ENCODE assay signal across 18 cellular contexts in genomic region chr1:175134500-175134899, GRCh38. TPM values are rescaled to one million over a fixed set of nuclear protein-coding genes. Genes with fewer than 3 reads are reported as not detected.
DNase-seq lines count a peak whose midpoint lies in the region; ATAC-seq and TF ChIP-seq lines count a peak whose summit lies in the region.
"Had no signal": no experiment of that assay in that cellular context is flagged by ENCODE, and none has a peak within 500 bp of the region (broad histone marks: within the 10 kb centered on the region; RNA-seq: fewer than 3 reads in every experiment).

No MANE protein-coding gene starts in this region.

- peak; percentile 7 for DNase-seq in islet precursor cell
- DNase-seq in activated naive CD4-positive, alpha-beta T cell treated with anti-CD3 and anti-CD28 coated beads, Interleukin-2, amount 10 ng/mL, durations not matched to agents 7 days and 5 days = no peak
- DNase-seq in Caco-2 = no peak
- DNase-seq in prostate gland (ENCODE audit: low spot score) = no peak
- DNase-seq: BE2C; CD4-positive, alpha-beta memory T cell; DMS153; DMS79 treated with DMSO at 0.1 percent for 48 hours; GDM1; GM23248; KG1 had no signal

- no peaks in the 10 kb centered on the region for H3K36me3 Mint-ChIP-seq in activated naive CD4-positive, alpha-beta T cell treated with anti-CD3 and anti-CD28 coated beads, Interleukin-2, amount 10 ng/mL, durations not matched to agents 7 days and 5 days
- no peaks in the 10 kb centered on the region for H3K36me3 Mint-ChIP-seq in Caco-2 (ENCODE audit: insufficient read depth, unreplicated experiment)
- H3K36me3 Mint-ChIP-seq: CD4-positive, alpha-beta memory T cell had no signal

- H3K4me2 ChIP-seq in OCI-LY3 (ENCODE audit: low read length) = 0 out of 2 replicates have a peak overlapping the region, but pooled peaks have one; percentile 1

- H4K20me1 ChIP-seq in OCI-LY3 (ENCODE audit: insufficient read depth, low read length) = no peaks in the 10 kb centered on the region

- H3K4me3 Mint-ChIP-seq in activated naive CD4-positive, alpha-beta T cell treated with anti-CD3 and anti-CD28 coated beads, Interleukin-2, amount 10 ng/mL, durations not matched to agents 7 days and 5 days = no peak overlapping the region
- no peak overlapping the region for H3K4me3 Mint-ChIP-seq in Caco-2 (ENCODE audit: unreplicated experiment)
- H3K4me3 Mint-ChIP-seq: CD4-positive, alpha-beta memory T cell; IgD-negative memory B cell had no signal

- peak; percentile 62 for ATAC-seq in GM18502 (IDR thresholded peaks at IDR 0.05; ENCODE audit: poor library complexity, unreplicated experiment)
- ATAC-seq in GM21515 (IDR thresholded peaks at IDR 0.05; ENCODE audit: unreplicated experiment) = peak; percentile 45
- ATAC-seq: HCT116 had no signal

- 79% methylated on average over 1 of the region's 1 CpG for WGBS in prostate gland

- POLR2A ChIA-PET in Caco-2 (lab: Charles Lee) = no interaction called here

- no TSS peak for BruUV-seq in Caco-2 (replicated peaks; lab: Mats Ljungman, UMichigan)

- H3K27ac ChIP-seq in OCI-LY3 (ENCODE audit: low read length) (no peak overlapping the region), prostate gland (no peak overlapping the region)
- H3K27ac ChIP-seq: C4-2B, GM23248 had no signal

- peaks cover 26% of the 10 kb centered on the region for H3K27me3 Mint-ChIP-seq in activated naive CD4-positive, alpha-beta T cell treated with anti-CD3 and anti-CD28 coated beads, Interleukin-2, amount 10 ng/mL, durations not matched to agents 7 days and 5 days
- peaks cover 6% of the 10 kb centered on the region for H3K27me3 Mint-ChIP-seq in Caco-2 (ENCODE audit: insufficient read depth, unreplicated experiment)

- no peak for TF ChIP-seq POLR2A in prostate gland (IDR thresholded peaks at IDR 0.05)

- peaks cover 15% of the 10 kb centered on the region for H3K4me1 ChIP-seq in OCI-LY3 (ENCODE audit: low read length)
- H3K4me1 ChIP-seq in Caco-2 = peaks cover 2% of the 10 kb centered on the region; the same call in 1 of the 2 replicates
- H3K4me1 ChIP-seq in prostate gland (replicated peaks) = no peaks in the 10 kb centered on the region

- intact Hi-C loops in Caco-2 (cut with micrococcal nuclease; ENCODE audit: unreplicated experiment) (no loop called here), prostate gland (cut with DNase I) (loop anchor here (5.0 kb wide), 1 partner anchor 112 kb away; the partner anchor contains the start of gene MRPS14)

- H3K9me3 Mint-ChIP-seq in activated naive CD4-positive, alpha-beta T cell treated with anti-CD3 and anti-CD28 coated beads, Interleukin-2, amount 10 ng/mL, durations not matched to agents 7 days and 5 days = no peaks in the 10 kb centered on the region
- no peaks in the 10 kb centered on the region for H3K9me3 Mint-ChIP-seq in Caco-2 (ENCODE audit: unreplicated experiment)
- H3K9me3 Mint-ChIP-seq: CD4-positive, alpha-beta memory T cell; IgD-negative memory B cell had no signal

- H3K9me3 ChIP-seq in OCI-LY3 (ENCODE audit: insufficient read depth, low read length) (no peaks in the 10 kb centered on the region), Caco-2 (no peaks in the 10 kb centered on the region), prostate gland (no peaks in the 10 kb centered on the region)
- H3K9me3 ChIP-seq: BE2C had no signal

- no peak overlapping the region for H3K27ac Mint-ChIP-seq in activated naive CD4-positive, alpha-beta T cell treated with anti-CD3 and anti-CD28 coated beads, Interleukin-2, amount 10 ng/mL, durations not matched to agents 7 days and 5 days
- H3K27ac Mint-ChIP-seq in Caco-2 (ENCODE audit: unreplicated experiment) = no peak overlapping the region
- H3K27ac Mint-ChIP-seq: CD4-positive, alpha-beta memory T cell; IgD-negative memory B cell had no signal

- H3K9ac ChIP-seq in OCI-LY3 (ENCODE audit: low read length) = no peak overlapping the region
- H3K9ac ChIP-seq: GM23248 had no signal

- H3K27me3 ChIP-seq in OCI-LY3 (ENCODE audit: low read depth, low read length) (peaks cover 58% of the 10 kb centered on the region), Caco-2 (replicated peaks; ENCODE audit: control insufficient read depth, insufficient read depth, low read length) (no peaks in the 10 kb centered on the region), prostate gland (replicated peaks; ENCODE audit: insufficient read depth) (no peaks in the 10 kb centered on the region)
- H3K27me3 ChIP-seq: BE2C had no signal

- H3K4me3 ChIP-seq in OCI-LY3 (ENCODE audit: low read length) (no peak overlapping the region), Caco-2 (ENCODE audit: low read depth, low read length) (no peak overlapping the region), prostate gland (no peak overlapping the region)
- H3K4me3 ChIP-seq: GM23248 had no signal

- no peaks in the 10 kb centered on the region for H3K4me1 Mint-ChIP-seq in activated naive CD4-positive, alpha-beta T cell treated with anti-CD3 and anti-CD28 coated beads, Interleukin-2, amount 10 ng/mL, durations not matched to agents 7 days and 5 days
- no peaks in the 10 kb centered on the region for H3K4me1 Mint-ChIP-seq in Caco-2 (ENCODE audit: low read depth, unreplicated experiment)

- H3K79me2 ChIP-seq in OCI-LY3 (ENCODE audit: low read length) = no peaks in the 10 kb centered on the region

- TF ChIP-seq CTCF in OCI-LY3 (IDR thresholded peaks at IDR 0.05; ENCODE audit: low read depth, low read length) = no peak
- TF ChIP-seq CTCF in Caco-2 (IDR thresholded peaks at IDR 0.05; ENCODE audit: insufficient read depth in 1 of 2, low read depth in 1 of 2, low read length in 1 of 2, severe bottlenecking in 1 of 2, unreplicated experiment in 1 of 2) = no peak
- TF ChIP-seq CTCF in prostate gland (IDR thresholded peaks at IDR 0.05) = no peak

- no peak overlapping the region for H2AFZ ChIP-seq in OCI-LY3 (ENCODE audit: low read depth, low read length)
- H2AFZ ChIP-seq: GM23248 had no signal

- CTCF ChIA-PET in activated naive CD4-positive, alpha-beta T cell treated with anti-CD3 and anti-CD28 coated beads, Interleukin-2, amount 10 ng/mL, durations not matched to agents 7 days and 5 days (lab: Charles Lee) = interaction anchor here (0.8 to 1.0 kb wide), 2 partner anchors 9 to 105 kb away, joined by 4 to 5 read pairs; no protein-coding TSS in a partner anchor
- CTCF ChIA-PET in Caco-2 (lab: Charles Lee) = interaction anchor here (1.3 to 1.8 kb wide), 2 partner anchors 9 to 17 kb away, joined by 4 to 7 read pairs; no protein-coding TSS in a partner anchor

- H3K36me3 ChIP-seq in OCI-LY3 (replicated peaks; ENCODE audit: low read depth, low read length) (no peaks in the 10 kb centered on the region), Caco-2 (ENCODE audit: control insufficient read depth, insufficient read depth, low read length) (no peaks in the 10 kb centered on the region), prostate gland (no peaks in the 10 kb centered on the region)
- H3K36me3 ChIP-seq: BE2C had no signal

RNA-seq across cellular contexts. Expression of gene KIAA0040, which starts 58.1 kb away (rescaled TPM):
- total RNA-seq in Caco-2 (2022) (18.9 and 24.9 TPM in 2 replicates), prostate gland (10 to 100 TPM; 17.4 to 19.1 TPM)
- total RNA-seq: HT1080 had no signal
